ENCODE assay signal across 7 cellular contexts in the genomic region with DNA sequence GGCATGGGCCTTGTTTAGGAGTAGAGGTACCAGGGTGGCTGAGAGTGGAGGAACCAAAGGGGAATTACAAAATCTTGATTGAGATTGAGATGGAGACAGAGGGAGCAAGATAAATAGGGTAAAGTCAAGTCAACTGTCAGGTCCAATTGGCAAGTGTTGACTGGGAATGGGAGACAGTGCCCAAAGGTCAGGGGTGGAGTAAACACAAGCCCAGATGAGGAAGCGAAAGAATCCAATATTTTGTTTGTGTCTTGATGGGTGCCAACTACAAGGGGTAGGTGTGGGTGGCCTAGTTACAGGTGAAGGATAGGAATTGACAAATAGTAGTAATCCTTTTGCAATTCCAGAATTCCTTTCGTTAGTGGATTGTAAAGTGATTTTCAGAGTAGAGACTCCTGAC.
"Had no signal": no experiment of that assay in that cellular context is flagged by ENCODE, and none has a peak within 500 bp of the region (broad histone marks: within the 10 kb centered on the region; RNA-seq: fewer than 3 reads in every experiment).

No MANE protein-coding gene starts in this region.

- DNase-seq: H9, HCEC 1CT had no signal

- H3K36me3 Mint-ChIP-seq: IgD-negative memory B cell had no signal

- H3K27me3 Mint-ChIP-seq: IgD-negative memory B cell had no signal

- H3K4me3 Mint-ChIP-seq: GM23338, H9, IgD-negative memory B cell had no signal

- H3K4me1 Mint-ChIP-seq: GM23338, H9 had no signal

- H3K9me3 Mint-ChIP-seq: GM23338, H9, IgD-negative memory B cell had no signal

- H2AFZ ChIP-seq: GM23338 had no signal

- ATAC-seq: GM23338 had no signal

- FAIRE-seq: H1, H54, HTR-8/SVneo had no signal

- H3K4me2 ChIP-seq: GM23338 had no signal

- H3K27ac Mint-ChIP-seq: GM23338 had no signal

- H3K4me3 ChIP-seq: GM23338 had no signal
